ENCODE assay signal across 1 cellular context in the genomic region with DNA sequence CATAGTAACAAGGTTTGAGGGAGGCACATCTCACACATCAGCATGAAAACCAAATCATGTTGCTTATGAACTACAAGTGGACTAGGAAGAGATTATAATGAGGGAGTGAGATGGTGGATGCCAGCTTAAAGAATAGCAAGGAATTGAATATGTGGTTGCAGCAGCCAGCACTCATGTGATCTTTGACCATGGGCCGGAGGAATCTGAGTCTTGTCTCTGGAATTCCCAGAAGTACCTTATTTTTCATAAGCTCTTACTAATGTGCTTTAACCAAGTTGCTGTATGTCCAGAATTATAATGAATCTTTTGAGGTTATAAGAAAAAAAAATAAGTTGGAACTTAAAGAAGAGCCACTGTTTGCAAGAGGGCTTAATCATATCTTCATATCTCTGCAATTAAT.
TF ChIP-seq lines count a peak whose summit lies in the region.

No MANE protein-coding gene starts in this region.

TF ChIP-seq in IMR-90, 13 proteins besides CTCF, POLR2A, EP300 and RAD21 (continued from another document):
- TF ChIP-seq, protein P1, sequence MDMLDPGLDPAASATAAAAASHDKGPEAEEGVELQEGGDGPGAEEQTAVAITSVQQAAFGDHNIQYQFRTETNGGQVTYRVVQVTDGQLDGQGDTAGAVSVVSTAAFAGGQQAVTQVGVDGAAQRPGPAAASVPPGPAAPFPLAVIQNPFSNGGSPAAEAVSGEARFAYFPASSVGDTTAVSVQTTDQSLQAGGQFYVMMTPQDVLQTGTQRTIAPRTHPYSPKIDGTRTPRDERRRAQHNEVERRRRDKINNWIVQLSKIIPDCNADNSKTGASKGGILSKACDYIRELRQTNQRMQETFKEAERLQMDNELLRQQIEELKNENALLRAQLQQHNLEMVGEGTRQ (IDR thresholded peaks at IDR 0.05; ENCODE audit: low read depth, low read length) = no peak
- TF ChIP-seq CHD1 (IDR thresholded peaks at IDR 0.05; ENCODE audit: low read depth, low read length) = no peak
- no peak for TF ChIP-seq MXI1 (IDR thresholded peaks at IDR 0.05; ENCODE audit: borderline replicate concordance, low read depth, low read length)
- TF ChIP-seq CEBPB (IDR thresholded peaks at IDR 0.05; ENCODE audit: low read depth, low read length) = no peak
- no peak for TF ChIP-seq MAFK (IDR thresholded peaks at IDR 0.05; ENCODE audit: low read depth, low read length)
- no peak for TF ChIP-seq BHLHE40 (IDR thresholded peaks at IDR 0.05; ENCODE audit: low read depth, low read length)
- TF ChIP-seq, protein P2, sequence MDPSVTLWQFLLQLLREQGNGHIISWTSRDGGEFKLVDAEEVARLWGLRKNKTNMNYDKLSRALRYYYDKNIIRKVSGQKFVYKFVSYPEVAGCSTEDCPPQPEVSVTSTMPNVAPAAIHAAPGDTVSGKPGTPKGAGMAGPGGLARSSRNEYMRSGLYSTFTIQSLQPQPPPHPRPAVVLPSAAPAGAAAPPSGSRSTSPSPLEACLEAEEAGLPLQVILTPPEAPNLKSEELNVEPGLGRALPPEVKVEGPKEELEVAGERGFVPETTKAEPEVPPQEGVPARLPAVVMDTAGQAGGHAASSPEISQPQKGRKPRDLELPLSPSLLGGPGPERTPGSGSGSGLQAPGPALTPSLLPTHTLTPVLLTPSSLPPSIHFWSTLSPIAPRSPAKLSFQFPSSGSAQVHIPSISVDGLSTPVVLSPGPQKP (IDR thresholded peaks at IDR 0.05; ENCODE audit: borderline replicate concordance, low read depth, low read length) = no peak
- no peak for TF ChIP-seq MAZ (IDR thresholded peaks at IDR 0.05; ENCODE audit: borderline replicate concordance, low read depth, low read length)
- TF ChIP-seq RCOR1 (IDR thresholded peaks at IDR 0.05; ENCODE audit: insufficient replicate concordance, low read length) = no peak
- TF ChIP-seq RFX5 (IDR thresholded peaks at IDR 0.05; ENCODE audit: low read depth, low read length) = no peak
